In genomic region chr3:148938931-148939330, GRCh38 we compare ENCODE assay signal across 19 cellular contexts. TPM values are rescaled to one million over a fixed set of nuclear protein-coding genes. Genes with fewer than 3 reads are reported as not detected.
A peak's percentile ranks its signal among the peaks of the same experiment; 100 is the strongest.
DNase-seq lines count a peak whose midpoint lies in the region; ATAC-seq and TF ChIP-seq lines count a peak whose summit lies in the region.
"Had no signal": no experiment of that assay in that cellular context is flagged by ENCODE, and none has a peak within 500 bp of the region (broad histone marks: within the 10 kb centered on the region; RNA-seq: fewer than 3 reads in every experiment).

No MANE protein-coding gene starts in this region.

- H3K27me3 ChIP-seq in GM23338 (ENCODE audit: insufficient read depth) (no peaks in the 10 kb centered on the region), dorsolateral prefrontal cortex (peaks cover 0 to 15% (median 0%) of the 10 kb centered on the region in 45 donors), tibial artery (peaks cover 0 to 3% of the 10 kb centered on the region in 2 donors), Peyer's patch (no peaks in the 10 kb centered on the region)
- H3K27me3 ChIP-seq: MG63, SJCRH30 had no signal

- H3K79me2 ChIP-seq in GM23338 (replicated peaks; ENCODE audit: insufficient read depth) = no peaks in the 10 kb centered on the region

- no peak for TF ChIP-seq CTCF in GM23338 (conservative IDR thresholded peaks at IDR 0.05; ENCODE audit: low read depth in 2 of 2)
- TF ChIP-seq CTCF in dorsolateral prefrontal cortex (IDR thresholded peaks at IDR 0.05 in 54 of 56, conservative IDR thresholded peaks at IDR 0.05 in 2 of 56; ENCODE audit: low read depth in 1 of 56, partially characterized antibody in 56 of 56) = peak in 3 of 56 donors; percentile 5 to 21 (median 18)
- TF ChIP-seq CTCF in tibial artery (IDR thresholded peaks at IDR 0.05) = no peak
- no peak for TF ChIP-seq CTCF in Peyer's patch (IDR thresholded peaks at IDR 0.05)

- H3K9me2 ChIP-seq in GM23338 (ENCODE audit: insufficient read depth) = no peaks in the 10 kb centered on the region

- H3F3A ChIP-seq in GM23338 (replicated peaks; ENCODE audit: low read depth) = no peaks in the 10 kb centered on the region

- no peaks in the 10 kb centered on the region for H4K20me1 ChIP-seq in GM23338 (replicated peaks; ENCODE audit: insufficient read depth)

- H3K27ac Mint-ChIP-seq in GM23338 = no peak overlapping the region
- H3K27ac Mint-ChIP-seq: CD8-positive, alpha-beta T cell had no signal

- no peak for TF ChIP-seq POLR2A in Peyer's patch (IDR thresholded peaks at IDR 0.05)

- H3K4me3 Mint-ChIP-seq in GM23338 = no peak overlapping the region
- H3K4me3 Mint-ChIP-seq: CD8-positive, alpha-beta T cell; IgD-negative memory B cell had no signal

- no peak overlapping the region for H3K4me2 ChIP-seq in GM23338

- H3K9me3 Mint-ChIP-seq in GM23338 = no peaks in the 10 kb centered on the region
- H3K9me3 Mint-ChIP-seq: CD8-positive, alpha-beta T cell; IgD-negative memory B cell had no signal

- no peak overlapping the region for H3K4me3 ChIP-seq in GM23338
- H3K4me3 ChIP-seq in dorsolateral prefrontal cortex = peak overlapping the region in 24 of 59 donors; percentile 1 to 47 (median 22)
- no peak overlapping the region for H3K4me3 ChIP-seq in tibial artery
- no peak overlapping the region for H3K4me3 ChIP-seq in Peyer's patch
- H3K4me3 ChIP-seq: MG63, SJCRH30 had no signal

- H3K9me3 ChIP-seq in tibial artery = no peaks in the 10 kb centered on the region
- H3K9me3 ChIP-seq in Peyer's patch = no peaks in the 10 kb centered on the region
- H3K9me3 ChIP-seq: MG63, SJCRH30 had no signal

- ATAC-seq in GM23338 = no peak
- peak; percentile 31 for ATAC-seq in sciatic nerve
- ATAC-seq: CD8-positive, alpha-beta T cell had no signal

- DNase-seq in GM23338 (ENCODE audit: low spot score) (no peak), dorsolateral prefrontal cortex (peak in 2 of 10 donors; percentile 33 to 49), midbrain (lab: John Stamatoyannopoulos, UW) (peak; percentile 40), sciatic nerve (ENCODE audit: low spot score) (no peak), tibial artery (no peak), retina (no peak), RKO (ENCODE audit: low spot score) (no peak), Peyer's patch (no peak)
- DNase-seq: CD8-positive, alpha-beta T cell; Karpas-422; NCI-H1048; NCI-H1436; NCI-H2029; NCI-H345; NCI-H524 treated with DMSO at 0.1 percent for 48 hours; SJCRH30 had no signal

- H3K36me3 ChIP-seq in GM23338 (ENCODE audit: insufficient read depth) (no peaks in the 10 kb centered on the region), tibial artery (no peaks in the 10 kb centered on the region), Peyer's patch (no peaks in the 10 kb centered on the region)
- H3K36me3 ChIP-seq: MG63, SJCRH30 had no signal

- intact Hi-C loops in dorsolateral prefrontal cortex (cut with DNase I) (no loop called here), sciatic nerve (cut with DNase I) (no loop called here), tibial artery (cut with DNase I; ENCODE audit: low total_unique reads) (no loop called here)

- H3K27ac ChIP-seq in GM23338 (ENCODE audit: low read depth) (no peak overlapping the region), dorsolateral prefrontal cortex (peak overlapping the region in 58 of 59 donors; percentile 1 to 91 (median 68)), tibial artery (no peak overlapping the region), Peyer's patch (no peak overlapping the region)
- H3K27ac ChIP-seq: HL-60, SJCRH30 had no signal

- no peaks in the 10 kb centered on the region; the same call in 2 of the 3 replicates for H3K4me1 Mint-ChIP-seq in GM23338
- H3K4me1 Mint-ChIP-seq: IgD-negative memory B cell had no signal

- peaks cover 4% of the 10 kb centered on the region for H3K27me3 Mint-ChIP-seq in GM23338 (ENCODE audit: insufficient read depth, low read depth, poor library complexity)

- peak overlapping the region; percentile 65; the same call in 1 of the 2 replicates for H2AFZ ChIP-seq in GM23338

- no peaks in the 10 kb centered on the region for H3K36me3 Mint-ChIP-seq in GM23338 (ENCODE audit: low read depth)
- H3K36me3 Mint-ChIP-seq: CD8-positive, alpha-beta T cell; IgD-negative memory B cell had no signal

- H3K4me1 ChIP-seq in GM23338 (ENCODE audit: insufficient read depth) (no peaks in the 10 kb centered on the region), tibial artery (peaks cover 0 to 4% (median 0%) of the 10 kb centered on the region in 4 donors), Peyer's patch (no peaks in the 10 kb centered on the region)

TF ChIP-seq in GM23338, 12 proteins besides CTCF, POLR2A, EP300 and RAD21:
- no peak for TF ChIP-seq ZNF331 (CRISPR knock-in tag; IDR thresholded peaks at IDR 0.05; ENCODE audit: low read depth)
TF ChIP-seq in GM23338: peak in this region for 0.

RNA-seq across cellular contexts. Expression of gene GYG1, which starts 52.4 kb away (rescaled TPM):
- 40.9 and 45.6 TPM in 2 replicates for total RNA-seq in GM23338 (2014; rRNA removed; shearing (Covaris generic))
- polyA plus RNA-seq in GM23338 (2016; fragmentation: Nextera tagmentation; extraction: Ambion mirVana) = 30.4 and 33.2 TPM in 2 replicates
- total RNA-seq in dorsolateral prefrontal cortex = 10 to 100 TPM; 10.1 to 70.8 (median 37.8) TPM
- 35.2 TPM for total RNA-seq in sciatic nerve
- total RNA-seq in Peyer's patch = 10 to 100 TPM; 11.9 to 23.9 (median 12.8) TPM

Comparison
In these comparisons a context has a peak if more than half of its experiments do, and no peak if none do; other contexts are left out.
1. H3K27ac ChIP-seq: peak in dorsolateral prefrontal cortex (58 of 59); none in GM23338 (single experiment), tibial artery (0 of 2) and Peyer's patch (0 of 4).